Comparison of ENCODE assay signal across 17 cellular contexts in the genomic region with DNA sequence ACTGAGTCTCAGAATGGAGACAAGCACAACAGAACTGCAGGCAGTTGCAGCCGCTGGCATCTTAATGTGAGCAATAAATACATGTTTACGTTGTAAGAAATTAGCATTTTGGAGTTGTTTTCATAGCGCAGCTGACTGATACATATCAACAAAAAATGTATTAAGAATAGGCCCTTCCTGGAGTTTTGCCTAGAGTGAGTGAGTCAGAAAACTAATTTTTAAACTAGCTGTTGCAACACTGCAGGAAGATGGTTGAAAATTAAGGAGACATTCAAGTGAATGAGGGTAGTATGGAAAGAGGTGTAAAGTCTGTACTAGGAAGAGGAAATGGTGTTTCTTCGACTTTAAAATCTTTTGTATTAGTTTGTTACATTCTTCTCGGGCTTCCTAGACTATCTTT. TPM values are rescaled to one million over a fixed set of nuclear protein-coding genes. Genes with fewer than 3 reads are reported as not detected.
DNase-seq lines count a peak whose midpoint lies in the region; ATAC-seq and TF ChIP-seq lines count a peak whose summit lies in the region.
"Had no signal": no experiment of that assay in that cellular context is flagged by ENCODE, and none has a peak within 500 bp of the region (broad histone marks: within the 10 kb centered on the region; RNA-seq: fewer than 3 reads in every experiment).

No MANE protein-coding gene starts in this region.

- peaks cover 26 to 35% of the 10 kb centered on the region in 2 donors for H3K4me1 Mint-ChIP-seq in stimulated activated naive B cell treated with anti-CD40 and anti-IgM and Interleukin-4, amounts not matched to agents 10 μg/mL and 1 μg/mL and 100 μg/mL, for 72 hours
- peaks cover 33% of the 10 kb centered on the region for H3K4me1 Mint-ChIP-seq in chondrocyte (ENCODE audit: low read depth)
- H3K4me1 Mint-ChIP-seq: nephron had no signal

- H3K36me3 ChIP-seq in Panc1 (ENCODE audit: control insufficient read depth, insufficient read depth, low read length) (no peaks in the 10 kb centered on the region), Karpas-422 (ENCODE audit: insufficient read depth, low read length) (no peaks in the 10 kb centered on the region)
- H3K36me3 ChIP-seq: lower lobe of right lung had no signal

- no peaks in the 10 kb centered on the region for H3K27me3 Mint-ChIP-seq in stimulated activated naive B cell treated with anti-CD40 and anti-IgM and Interleukin-4, amounts not matched to agents 10 μg/mL and 1 μg/mL and 100 μg/mL, for 72 hours
- no peaks in the 10 kb centered on the region for H3K27me3 Mint-ChIP-seq in chondrocyte (ENCODE audit: low read depth)

- H3K9me3 Mint-ChIP-seq in stimulated activated naive B cell treated with anti-CD40 and anti-IgM and Interleukin-4, amounts not matched to agents 10 μg/mL and 1 μg/mL and 100 μg/mL, for 72 hours: no peaks in the 10 kb centered on the region
- no peaks in the 10 kb centered on the region for H3K9me3 Mint-ChIP-seq in chondrocyte (ENCODE audit: low read depth)
- H3K9me3 Mint-ChIP-seq: activated naive CD4-positive, alpha-beta T cell treated with anti-CD3 and anti-CD28 coated beads, Interleukin-2, amount 50 U/mL, for 24 hours; nephron had no signal

- intact Hi-C loops in Panc1 (cut with micrococcal nuclease; ENCODE audit: unreplicated experiment): loop anchor here (10.0 kb wide), 1 partner anchor 86 kb away; a partner anchor contains a TSS

- CTCF ChIA-PET in Panc1 (lab: Charles Lee): no interaction called here

- no peaks in the 10 kb centered on the region for H3K79me2 ChIP-seq in Karpas-422 (ENCODE audit: low read length)

- H3K4me3 Mint-ChIP-seq in stimulated activated naive B cell treated with anti-CD40 and anti-IgM and Interleukin-4, amounts not matched to agents 10 μg/mL and 1 μg/mL and 100 μg/mL, for 72 hours: no peak overlapping the region
- no peak overlapping the region for H3K4me3 Mint-ChIP-seq in chondrocyte (ENCODE audit: unreplicated experiment)
- H3K4me3 Mint-ChIP-seq: activated naive CD4-positive, alpha-beta T cell treated with anti-CD3 and anti-CD28 coated beads, Interleukin-2, amount 50 U/mL, for 24 hours; nephron had no signal

- POLR2A ChIA-PET in Panc1 (lab: Charles Lee): no interaction called here

- H3K4me2 ChIP-seq in Karpas-422 (ENCODE audit: low read depth, low read length, poor library complexity, severe bottlenecking): no peak overlapping the region

- H2AFZ ChIP-seq in Karpas-422 (ENCODE audit: low read length): no peak overlapping the region

- H3K4me3 ChIP-seq in Panc1 (ENCODE audit: low read depth in 2 of 2, low read length in 2 of 2) (no peak overlapping the region), Karpas-422 (ENCODE audit: low read length) (no peak overlapping the region)
- H3K4me3 ChIP-seq: lower lobe of right lung had no signal

- H4K20me1 ChIP-seq in Karpas-422 (ENCODE audit: insufficient read depth, low read depth, low read length): no peaks in the 10 kb centered on the region

- H3K36me3 Mint-ChIP-seq in stimulated activated naive B cell treated with anti-CD40 and anti-IgM and Interleukin-4, amounts not matched to agents 10 μg/mL and 1 μg/mL and 100 μg/mL, for 72 hours: no peaks in the 10 kb centered on the region
- no peaks in the 10 kb centered on the region for H3K36me3 Mint-ChIP-seq in chondrocyte (ENCODE audit: low read depth)
- H3K36me3 Mint-ChIP-seq: activated naive CD4-positive, alpha-beta T cell treated with anti-CD3 and anti-CD28 coated beads, Interleukin-2, amount 50 U/mL, for 24 hours had no signal

- ATAC-seq in Panc1 (no peak), esophagus mucosa (peak; percentile 25)
- ATAC-seq in stimulated activated naive B cell treated with anti-CD40 and anti-IgM and Interleukin-4, amounts not matched to agents 10 μg/mL and 1 μg/mL and 100 μg/mL, for 72 hours (replicated peaks): no peak
- ATAC-seq: lower lobe of right lung had no signal

- in situ Hi-C loops in Panc1 (cut with HindIII; ENCODE audit: low pct_unique_long_range_greater_than_20kb, low sequenced_read_pairs): no loop called here

- H3K4me1 ChIP-seq in Panc1 (ENCODE audit: control insufficient read depth, insufficient read depth, low read length): peaks cover 30% of the 10 kb centered on the region
- H3K4me1 ChIP-seq in Karpas-422 (ENCODE audit: low read length): peaks cover 8% of the 10 kb centered on the region

- no TSS peak for BruUV-seq in Panc1 (replicated peaks; lab: Mats Ljungman, UMichigan)

- no peak overlapping the region for H3K9ac ChIP-seq in Karpas-422 (ENCODE audit: low read length)

- H3K9me3 ChIP-seq in Panc1 (ENCODE audit: control insufficient read depth, insufficient read depth, low read depth, low read length): no peaks in the 10 kb centered on the region
- no peaks in the 10 kb centered on the region for H3K9me3 ChIP-seq in Karpas-422 (ENCODE audit: low read length)
- H3K9me3 ChIP-seq: lower lobe of right lung had no signal

- no peaks in the 10 kb centered on the region for H3K9me2 ChIP-seq in Karpas-422 (replicated peaks; ENCODE audit: insufficient read depth, low read length)

- H3K27ac ChIP-seq in Panc1 (ENCODE audit: low read length) (peak overlapping the region; percentile 86; the same call in 1 of the 2 replicates), Karpas-422 (ENCODE audit: low read length) (no peak overlapping the region)
- H3K27ac ChIP-seq: 22Rv1, epithelial cell of prostate, lower lobe of right lung had no signal

- H3K27ac Mint-ChIP-seq in stimulated activated naive B cell treated with anti-CD40 and anti-IgM and Interleukin-4, amounts not matched to agents 10 μg/mL and 1 μg/mL and 100 μg/mL, for 72 hours: peak overlapping the region; percentile 22
- H3K27ac Mint-ChIP-seq in chondrocyte (ENCODE audit: unreplicated experiment): no peak overlapping the region
- H3K27ac Mint-ChIP-seq: activated naive CD4-positive, alpha-beta T cell treated with anti-CD3 and anti-CD28 coated beads, Interleukin-2, amount 50 U/mL, for 24 hours; nephron had no signal

- TF ChIP-seq CTCF in Panc1 (IDR thresholded peaks at IDR 0.05): no peak
- no peak for TF ChIP-seq CTCF in chondrocyte (IDR thresholded peaks at IDR 0.05)

- no peaks in the 10 kb centered on the region for H3K27me3 ChIP-seq in Panc1 (ENCODE audit: control insufficient read depth, insufficient read depth, low read length)
- no peaks in the 10 kb centered on the region for H3K27me3 ChIP-seq in Karpas-422 (ENCODE audit: low read length)

- DNase-seq in SIG-M5 treated with dmso at 0.1 percent for 504 hours (lab: John Stamatoyannopoulos, UW; ENCODE audit: unreplicated experiment): peak; percentile 37
- DNase-seq in SIG-M5 (lab: John Stamatoyannopoulos, UW): no peak
- DNase-seq in Panc1 (ENCODE audit: low read depth, low spot score): no peak
- no peak for DNase-seq in stimulated activated naive B cell treated with anti-CD40 and anti-IgM and Interleukin-4, amounts not matched to agents 10 μg/mL and 1 μg/mL and 100 μg/mL, for 72 hours
- DNase-seq in RPMI8226: no peak
- DNase-seq in chondrocyte (ENCODE audit: low spot score): no peak
- no peak for DNase-seq in Karpas-422
- DNase-seq: activated CD4-positive, CD25-positive, alpha-beta regulatory T cell; GDM1; lower lobe of right lung; NCI-H1092 treated with DMSO at 0.1 percent for 48 hours; retina had no signal

RNA-seq across cellular contexts. Expression of a gene that starts 39.6 kb away (rescaled TPM):
- total RNA-seq in Panc1 (2021; ENCODE audit: unreplicated experiment) (not detected), esophagus mucosa (1.2 TPM), chondrocyte (31.3 to 41.6 TPM (median 31.9 TPM) in 3 replicates)
- not detected for polyA plus RNA-seq in Panc1 (2012; ENCODE audit: insufficient read length)
- not detected in 2 replicates for total RNA-seq in Karpas-422 (2014; rRNA removed; shearing (Covaris generic); ENCODE audit: low replicate concordance)

Comparison
In these comparisons a context has a peak if more than half of its experiments do, and no peak if none do; other contexts are left out.
1. RNA of a gene that starts 39.6 kb away (total RNA-seq): 31.3 to 41.6 TPM in chondrocyte; 1.2 TPM in esophagus mucosa (single experiment), not detected in Panc1 (single experiment) and not detected in Karpas-422; every median in the first group is over 10 times any median in the second.